Comparison of ENCODE assay signal across 20 cellular contexts in the genomic region with DNA sequence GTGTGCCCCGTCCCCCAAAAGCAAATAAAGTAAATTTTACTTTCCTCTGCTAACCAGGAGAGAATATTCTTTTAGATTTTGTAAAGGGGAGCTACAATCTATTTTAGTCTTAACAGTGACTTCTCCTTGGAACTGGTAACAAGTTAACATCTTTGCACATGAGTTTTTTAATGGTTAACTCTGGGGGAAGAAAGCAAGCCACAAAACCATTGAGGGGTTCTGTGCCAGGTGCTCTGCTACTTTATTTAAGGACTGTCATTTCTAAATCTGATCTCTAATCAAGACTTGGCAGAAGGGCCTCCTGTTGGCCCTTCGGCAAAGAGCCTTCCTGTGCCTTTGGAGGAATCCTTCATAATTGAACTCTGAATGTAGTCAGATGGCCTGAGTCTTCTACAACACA.
A peak's percentile ranks its signal among the peaks of the same experiment; 100 is the strongest.
DNase-seq lines count a peak whose midpoint lies in the region; ATAC-seq, FAIRE-seq and TF ChIP-seq lines count a peak whose summit lies in the region.
"Had no signal": no experiment of that assay in that cellular context is flagged by ENCODE, and none has a peak within 500 bp of the region (broad histone marks: within the 10 kb centered on the region; RNA-seq: fewer than 3 reads in every experiment).

No MANE protein-coding gene starts in this region.

- H2AK5ac ChIP-seq in trophoblast cell (ENCODE audit: low read length), result no peak overlapping the region

- H3K9ac ChIP-seq in trophoblast cell (ENCODE audit: low read length), result no peak overlapping the region

- H2BK120ac ChIP-seq in trophoblast cell (ENCODE audit: insufficient read depth, low read length, poor library complexity), result no peak overlapping the region

- H4K20me1 ChIP-seq in GM23338 (replicated peaks; ENCODE audit: insufficient read depth), result no peaks in the 10 kb centered on the region

- no peak overlapping the region for H3K4me3 ChIP-seq in GM23338
- no peak overlapping the region for H3K4me3 ChIP-seq in trophoblast cell (ENCODE audit: low read depth, low read length)
- H3K4me3 ChIP-seq: GM12878, SJSA1 had no signal

- 0 out of 2 replicates have a peak overlapping the region, but pooled peaks have one; percentile 1 for H2AFZ ChIP-seq in GM23338
- H2AFZ ChIP-seq in trophoblast cell (ENCODE audit: insufficient read depth, low read length, poor library complexity), result no peak overlapping the region

- peak; percentile 88 for ATAC-seq in GM18907 (IDR thresholded peaks at IDR 0.05; ENCODE audit: unreplicated experiment)
- no peak for ATAC-seq in GM23338
- ATAC-seq: GM12878, T-cell had no signal

- H3K4me1 Mint-ChIP-seq in GM23338, result peaks cover 14% of the 10 kb centered on the region
- H3K4me1 Mint-ChIP-seq in nephron, result peaks cover 35% of the 10 kb centered on the region
- H3K4me1 Mint-ChIP-seq: CD8-positive, alpha-beta memory T cell; T-cell had no signal

- no peak overlapping the region for H3K4ac ChIP-seq in trophoblast cell (ENCODE audit: low read depth, low read length)

- no peaks in the 10 kb centered on the region for H3F3A ChIP-seq in GM23338 (replicated peaks; ENCODE audit: low read depth)

- no peak for DNase-seq in GM23338 (ENCODE audit: low spot score)
- DNase-seq in RPMI7951 (ENCODE audit: low read depth), result peak; percentile 47
- DNase-seq in trophoblast cell, result no peak
- no peak for DNase-seq in NCI-H69 (lab: John Stamatoyannopoulos, UW)
- no peak for DNase-seq in GM19239 (ENCODE audit: insufficient read length, low spot score)
- DNase-seq in activated CD4-positive, alpha-beta T cell treated with anti-CD3 and anti-CD28 coated beads, Interleukin-2, amount 50 U/mL, for 48 hours, result no peak
- DNase-seq: C1 segment of cervical spinal cord; CD8-positive, alpha-beta memory T cell; DMS53; NCI-H1436 treated with DMSO at 0.1 percent for 48 hours; NCI-H2029 treated with DMSO at 0.1 percent for 48 hours; NCI-H774; OCI-M1; T-cell had no signal

- H3K4me2 ChIP-seq in GM23338 (no peak overlapping the region), trophoblast cell (ENCODE audit: low read length) (no peak overlapping the region)

- H3K27ac Mint-ChIP-seq in GM23338 (no peak overlapping the region), nephron (peak overlapping the region; percentile 45 to 94 (median 90))
- H3K27ac Mint-ChIP-seq: CD8-positive, alpha-beta memory T cell; HFFc6; T-cell had no signal

- H3K36me3 ChIP-seq in GM23338 (ENCODE audit: insufficient read depth) (no peaks in the 10 kb centered on the region), trophoblast cell (ENCODE audit: control insufficient read depth in 1 of 2, insufficient read depth in 2 of 2, low read length in 2 of 2) (no peaks in the 10 kb centered on the region)
- H3K36me3 ChIP-seq: SJSA1 had no signal

- H2BK12ac ChIP-seq in trophoblast cell (ENCODE audit: low read length), result no peak overlapping the region

- 0 out of 2 replicates have a peak, but pooled peaks cover 3% of the 10 kb centered on the region for H3K9me2 ChIP-seq in GM23338 (ENCODE audit: insufficient read depth)

- no peaks in the 10 kb centered on the region for H3K79me2 ChIP-seq in GM23338 (replicated peaks; ENCODE audit: insufficient read depth)
- no peaks in the 10 kb centered on the region for H3K79me2 ChIP-seq in trophoblast cell (ENCODE audit: control insufficient read depth, insufficient read depth, low read length, poor library complexity)

- no peak for TF ChIP-seq CTCF in GM23338 (conservative IDR thresholded peaks at IDR 0.05; ENCODE audit: low read depth in 2 of 2)
- TF ChIP-seq CTCF in nephron (IDR thresholded peaks at IDR 0.05; ENCODE audit: unreplicated experiment in 3 of 3), result no peak

- no peak overlapping the region for H3K18ac ChIP-seq in trophoblast cell (ENCODE audit: low read length)

- H3K4me1 ChIP-seq in GM23338 (ENCODE audit: insufficient read depth) (0 out of 2 replicates have a peak, but pooled peaks cover 5% of the 10 kb centered on the region), trophoblast cell (ENCODE audit: control insufficient read depth in 1 of 2, insufficient read depth in 2 of 2, low read length in 2 of 2) (peaks cover 0 to 2% of the 10 kb centered on the region in 2 experiments)
- H3K4me1 ChIP-seq: SJSA1 had no signal

- H2BK5ac ChIP-seq in trophoblast cell (ENCODE audit: low read depth, low read length, poor library complexity), result no peak overlapping the region

- H3K36me3 Mint-ChIP-seq in GM23338 (ENCODE audit: low read depth) (no peaks in the 10 kb centered on the region), nephron (ENCODE audit: low read depth) (no peaks in the 10 kb centered on the region)
- H3K36me3 Mint-ChIP-seq: CD8-positive, alpha-beta memory T cell; T-cell had no signal

- H3K27me3 Mint-ChIP-seq in GM23338 (ENCODE audit: insufficient read depth, low read depth, poor library complexity), result peaks cover 4% of the 10 kb centered on the region
- no peaks in the 10 kb centered on the region for H3K27me3 Mint-ChIP-seq in nephron (ENCODE audit: low read depth)

- no peaks in the 10 kb centered on the region for H3K9me3 ChIP-seq in trophoblast cell (ENCODE audit: insufficient read depth, low read depth, low read length)
- H3K9me3 ChIP-seq: SJSA1 had no signal

- no peak overlapping the region for H4K12ac ChIP-seq in trophoblast cell (ENCODE audit: low read depth, low read length)

- no peak overlapping the region for H3K23ac ChIP-seq in trophoblast cell (ENCODE audit: low read length)

- no CpG with 5 or more reads among the region's 2 CpGs for WGBS in trophoblast cell (ENCODE audit: extremely low coverage, insufficient coverage, insufficient read length)

- no peak overlapping the region for H3K27ac ChIP-seq in GM23338 (ENCODE audit: low read depth)
- H3K27ac ChIP-seq in trophoblast cell (ENCODE audit: low read depth, low read length), result no peak overlapping the region
- H3K27ac ChIP-seq: SJSA1 had no signal

- H3K27me3 ChIP-seq in GM23338 (ENCODE audit: insufficient read depth) (no peaks in the 10 kb centered on the region), trophoblast cell (ENCODE audit: insufficient read depth, low read length) (no peaks in the 10 kb centered on the region)
- H3K27me3 ChIP-seq: SJSA1 had no signal

- H3K9me3 Mint-ChIP-seq in GM23338 (no peaks in the 10 kb centered on the region), nephron (peaks cover 20% of the 10 kb centered on the region)
- H3K9me3 Mint-ChIP-seq: CD8-positive, alpha-beta memory T cell; HFFc6; T-cell had no signal

- FAIRE-seq in GM19239 (lab: Jason Lieb, UNC), result no peak
- FAIRE-seq: GM12878, H54 had no signal

- H4K91ac ChIP-seq in trophoblast cell (ENCODE audit: low read depth, low read length), result no peak overlapping the region

- H4K8ac ChIP-seq in trophoblast cell (ENCODE audit: low read depth, low read length), result no peak overlapping the region

- H3K79me1 ChIP-seq in trophoblast cell (ENCODE audit: low read length), result no peaks in the 10 kb centered on the region

- H3K4me3 Mint-ChIP-seq in GM23338 (no peak overlapping the region), nephron (peak overlapping the region in 1 of 3 experiments; percentile 32)
- H3K4me3 Mint-ChIP-seq: CD8-positive, alpha-beta memory T cell; HFFc6; T-cell had no signal

- no peak overlapping the region for H3K14ac ChIP-seq in trophoblast cell (ENCODE audit: low read length)

TF ChIP-seq in GM23338, 12 proteins besides CTCF, POLR2A, EP300 and RAD21:
- TF ChIP-seq JUNB (IDR thresholded peaks at IDR 0.05; ENCODE audit: unreplicated experiment), result no peak
TF ChIP-seq in GM23338: peak in this region for 0.
